ENCODE assay signal across 29 cellular contexts in the genomic region with DNA sequence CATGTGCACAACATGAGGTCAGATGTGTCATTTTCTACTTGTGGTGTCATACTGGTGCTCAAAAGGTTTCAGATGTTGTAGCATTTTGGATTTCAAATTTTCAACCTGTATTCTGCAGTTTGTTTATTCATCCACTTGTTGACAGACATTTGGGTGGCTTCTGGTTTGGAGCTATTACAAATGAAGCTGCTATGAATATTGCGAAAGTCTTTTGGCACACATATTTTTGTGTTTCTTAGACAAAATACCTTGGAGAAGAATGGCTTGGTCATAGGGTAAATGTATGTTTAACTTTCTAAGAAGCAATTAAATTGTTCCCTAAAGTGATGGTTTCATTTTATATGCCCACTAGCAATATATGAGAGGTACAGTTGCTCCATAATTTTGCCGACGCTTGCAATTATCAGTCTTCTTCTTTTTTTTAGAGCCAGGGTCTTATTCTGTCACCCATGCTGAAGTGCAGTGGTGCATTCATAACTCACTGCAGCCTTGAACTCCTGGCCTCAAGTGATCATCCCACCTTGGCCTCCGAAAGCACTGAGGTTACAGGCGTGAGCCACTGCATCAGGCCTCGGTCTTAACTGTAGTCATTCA.
"Had no signal": no experiment of that assay in that cellular context is flagged by ENCODE, and none has a peak within 500 bp of the region (broad histone marks: within the 10 kb centered on the region; RNA-seq: fewer than 3 reads in every experiment).

No MANE protein-coding gene starts in this region.

- H3K36me3 ChIP-seq: esophagus muscularis mucosa, neutrophil, sigmoid colon, stomach, thyroid gland, upper lobe of left lung had no signal

- H3K27ac Mint-ChIP-seq: activated CD8-positive, alpha-beta T cell treated with anti-CD3 and anti-CD28 coated beads for 36 hours; activated naive CD4-positive, alpha-beta T cell treated with anti-CD3 and anti-CD28 coated beads, Interleukin-2, amount 50 U/mL, for 24 hours; activated naive CD8-positive, alpha-beta T cell treated with anti-CD3 and anti-CD28 coated beads, Interleukin-2, amount 50 U/mL, for 24 hours; activated T-helper 17 cell treated with anti-CD3 and anti-CD28 coated beads, Interleukin-2, amount 50 U/mL, for 72 hours; dendritic cell treated with granulocyte-macrophage colony-stimulating factor and Interleukin-4, amounts not matched to agents 40 ng/mL and 50 ng/mL, for 4 days; endodermal cell; naive B cell; nephron progenitor cell; stimulated activated naive B cell treated with anti-CD40 and anti-IgM and Interleukin-4, amounts not matched to agents 10 μg/mL and 1 μg/mL and 100 μg/mL, for 72 hours; WTC11 had no signal

- H3K4me1 ChIP-seq: body of pancreas, esophagus muscularis mucosa, sigmoid colon, stomach, thyroid gland, upper lobe of left lung had no signal

- H3K9me3 ChIP-seq: body of pancreas, esophagus muscularis mucosa, neutrophil, sigmoid colon, thyroid gland, upper lobe of left lung had no signal

- H3K27me3 Mint-ChIP-seq: activated CD8-positive, alpha-beta T cell treated with anti-CD3 and anti-CD28 coated beads for 36 hours; activated naive CD4-positive, alpha-beta T cell treated with anti-CD3 and anti-CD28 coated beads, Interleukin-2, amount 50 U/mL, for 24 hours; activated naive CD8-positive, alpha-beta T cell treated with anti-CD3 and anti-CD28 coated beads, Interleukin-2, amount 50 U/mL, for 24 hours; activated T-helper 17 cell treated with anti-CD3 and anti-CD28 coated beads, Interleukin-2, amount 50 U/mL, for 72 hours; dendritic cell treated with granulocyte-macrophage colony-stimulating factor and Interleukin-4, amounts not matched to agents 40 ng/mL and 50 ng/mL, for 4 days; naive B cell; stimulated activated naive B cell treated with anti-CD40 and anti-IgM and Interleukin-4, amounts not matched to agents 10 μg/mL and 1 μg/mL and 100 μg/mL, for 72 hours had no signal

- FAIRE-seq: kidney had no signal

- H3K27ac ChIP-seq: body of pancreas, esophagus muscularis mucosa, neutrophil, sigmoid colon, stomach, thyroid gland, upper lobe of left lung had no signal

- ATAC-seq: activated CD8-positive, alpha-beta T cell treated with anti-CD3 and anti-CD28 coated beads for 36 hours; activated naive CD8-positive, alpha-beta T cell treated with anti-CD3 and anti-CD28 coated beads, Interleukin-2, amount 50 U/mL, for 24 hours; activated T-cell treated with anti-CD3 and anti-CD28 coated beads, Interleukin-2, amount 50 U/mL, for 4 hours; activated T-helper 17 cell treated with anti-CD3 and anti-CD28 coated beads, Interleukin-2, amount 50 U/mL, for 72 hours; body of pancreas; left colon; stimulated activated naive B cell treated with anti-CD40 and anti-IgM and Interleukin-4, amounts not matched to agents 10 μg/mL and 1 μg/mL and 100 μg/mL, for 72 hours; WTC11 had no signal

- H3K4me3 Mint-ChIP-seq: activated CD8-positive, alpha-beta T cell treated with anti-CD3 and anti-CD28 coated beads for 36 hours; activated naive CD4-positive, alpha-beta T cell treated with anti-CD3 and anti-CD28 coated beads, Interleukin-2, amount 50 U/mL, for 24 hours; activated naive CD8-positive, alpha-beta T cell treated with anti-CD3 and anti-CD28 coated beads, Interleukin-2, amount 50 U/mL, for 24 hours; activated T-cell treated with anti-CD3 and anti-CD28 coated beads, Interleukin-2, amount 50 U/mL, for 4 hours; activated T-helper 17 cell treated with anti-CD3 and anti-CD28 coated beads, Interleukin-2, amount 50 U/mL, for 72 hours; dendritic cell treated with granulocyte-macrophage colony-stimulating factor and Interleukin-4, amounts not matched to agents 40 ng/mL and 50 ng/mL, for 4 days; endodermal cell; naive B cell; nephron progenitor cell; stimulated activated naive B cell treated with anti-CD40 and anti-IgM and Interleukin-4, amounts not matched to agents 10 μg/mL and 1 μg/mL and 100 μg/mL, for 72 hours; WTC11 had no signal

- DNase-seq: activated CD4-positive, alpha-beta T cell treated with anti-CD3 and anti-CD28 coated beads for 1 hour; activated CD4-positive, alpha-beta T cell treated with anti-CD3 and anti-CD28 coated beads, Interleukin-2, amount 50 U/mL, for 1 hour; activated CD8-positive, alpha-beta T cell treated with anti-CD3 and anti-CD28 coated beads for 36 hours; activated naive CD8-positive, alpha-beta T cell treated with anti-CD3 and anti-CD28 coated beads, Interleukin-2, amount 50 U/mL, for 24 hours; activated T-cell treated with anti-CD3 and anti-CD28 coated beads, Interleukin-2, amount 50 U/mL, for 4 hours; anterior cingulate cortex; body of pancreas; endodermal cell; head of caudate nucleus; hippocampal formation; kidney; left colon; mammary epithelial cell; naive B cell; nephron progenitor cell; sigmoid colon; stimulated activated CD4-positive, alpha-beta T cell treated with anti-CD3 and anti-CD28 coated beads, Interleukin-15, amount 100 ng/mL, for 24 hours; stimulated activated CD4-positive, alpha-beta T cell treated with anti-CD3 and anti-CD28 coated beads, Interleukin-2, amount 100 ng/mL, for 24 hours; stimulated activated naive B cell treated with anti-CD40 and anti-IgM and Interleukin-4, amounts not matched to agents 10 μg/mL and 1 μg/mL and 100 μg/mL, for 72 hours; stomach; T-helper 2 cell; thyroid gland; upper lobe of left lung had no signal

- H3K27me3 ChIP-seq: body of pancreas, esophagus muscularis mucosa, neutrophil, sigmoid colon, stomach, thyroid gland, upper lobe of left lung had no signal

- H3K9me3 Mint-ChIP-seq: activated CD8-positive, alpha-beta T cell treated with anti-CD3 and anti-CD28 coated beads for 36 hours; activated T-helper 17 cell treated with anti-CD3 and anti-CD28 coated beads, Interleukin-2, amount 50 U/mL, for 72 hours; dendritic cell treated with granulocyte-macrophage colony-stimulating factor and Interleukin-4, amounts not matched to agents 40 ng/mL and 50 ng/mL, for 4 days; endodermal cell; nephron progenitor cell; WTC11 had no signal

- H3K4me3 ChIP-seq: body of pancreas, esophagus muscularis mucosa, sigmoid colon, stomach, thyroid gland, upper lobe of left lung had no signal

- H3K36me3 Mint-ChIP-seq: activated naive CD4-positive, alpha-beta T cell treated with anti-CD3 and anti-CD28 coated beads, Interleukin-2, amount 50 U/mL, for 24 hours; naive B cell; stimulated activated naive B cell treated with anti-CD40 and anti-IgM and Interleukin-4, amounts not matched to agents 10 μg/mL and 1 μg/mL and 100 μg/mL, for 72 hours; WTC11 had no signal

- H3K4me1 Mint-ChIP-seq: activated naive CD4-positive, alpha-beta T cell treated with anti-CD3 and anti-CD28 coated beads, Interleukin-2, amount 50 U/mL, for 24 hours; activated naive CD8-positive, alpha-beta T cell treated with anti-CD3 and anti-CD28 coated beads, Interleukin-2, amount 50 U/mL, for 24 hours; activated T-helper 17 cell treated with anti-CD3 and anti-CD28 coated beads, Interleukin-2, amount 50 U/mL, for 72 hours; endodermal cell; naive B cell; nephron progenitor cell; stimulated activated naive B cell treated with anti-CD40 and anti-IgM and Interleukin-4, amounts not matched to agents 10 μg/mL and 1 μg/mL and 100 μg/mL, for 72 hours had no signal
